Comparison of ENCODE assay signal across 11 cellular contexts in genomic region chr14:32102152-32102787, GRCh38. TPM values are rescaled to one million over a fixed set of nuclear protein-coding genes. Genes with fewer than 3 reads are reported as not detected.
DNase-seq lines count a peak whose midpoint lies in the region; ATAC-seq, FAIRE-seq and TF ChIP-seq lines count a peak whose summit lies in the region.
"Had no signal": no experiment of that assay in that cellular context is flagged by ENCODE, and none has a peak within 500 bp of the region (broad histone marks: within the 10 kb centered on the region; RNA-seq: fewer than 3 reads in every experiment).

No MANE protein-coding gene starts in this region.

- peaks cover 14% of the 10 kb centered on the region; the same call in 1 of the 2 replicates for H3K36me3 ChIP-seq in DND-41 (ENCODE audit: insufficient read depth, low read length)
- H3K36me3 ChIP-seq: ovary had no signal

- peak overlapping the region; percentile 6; the same call in 1 of the 2 replicates for H3K9ac ChIP-seq in DND-41 (ENCODE audit: low read depth, low read length)

- H3K4me3 Mint-ChIP-seq in osteocyte (ENCODE audit: unreplicated experiment): no peak overlapping the region

- H3K9me3 Mint-ChIP-seq in osteocyte (ENCODE audit: unreplicated experiment): no peaks in the 10 kb centered on the region

- H3K9me3 ChIP-seq in DND-41 (ENCODE audit: insufficient read depth, low read length, severe bottlenecking): no peaks in the 10 kb centered on the region
- H3K9me3 ChIP-seq: ovary had no signal

- TF ChIP-seq CTCF in DND-41 (IDR thresholded peaks at IDR 0.05; ENCODE audit: borderline replicate concordance, extremely low read depth, low read length, poor library complexity, severe bottlenecking) (no peak), osteocyte (IDR thresholded peaks at IDR 0.05) (no peak)

- peaks cover 79% of the 10 kb centered on the region for H3K79me2 ChIP-seq in DND-41 (ENCODE audit: insufficient read depth, low read length)

- DNase-seq in DND-41 (peak; percentile 49), MV-4-11 (lab: John Stamatoyannopoulos, UW) (no peak), urothelium cell line (ENCODE audit: low spot score) (no peak), NCI-H2171 treated with DMSO at 0.1 percent for 48 hours (lab: John Stamatoyannopoulos, UW) (no peak), osteocyte (ENCODE audit: extremely low spot score, unreplicated experiment) (no peak)
- DNase-seq in activated effector memory CD4-positive, alpha-beta T cell treated with anti-CD3 and anti-CD28 coated beads, Interleukin-2, amount 50 U/mL, for 16 hours: peak; percentile 61
- DNase-seq: amygdala, DMS79 treated with DMSO at 0.1 percent for 48 hours, ovary had no signal

- peaks cover 47% of the 10 kb centered on the region for H3K4me1 ChIP-seq in DND-41 (ENCODE audit: insufficient read depth, low read length)

- peaks cover 25% of the 10 kb centered on the region; the same call in 1 of the 2 replicates for H4K20me1 ChIP-seq in DND-41 (ENCODE audit: insufficient read depth, low read length)

- peaks cover 16% of the 10 kb centered on the region for H3K36me3 Mint-ChIP-seq in osteocyte (ENCODE audit: unreplicated experiment)

- ATAC-seq in DND-41 (ENCODE audit: insufficient read depth, low read depth) (peak; percentile 93), GM19467 (IDR thresholded peaks at IDR 0.05; ENCODE audit: unreplicated experiment) (peak; percentile 79), HG03135 (IDR thresholded peaks at IDR 0.05; ENCODE audit: unreplicated experiment) (peak; percentile 79)

- H3K4me3 ChIP-seq in DND-41 (ENCODE audit: low read depth in 1 of 2, low read length in 2 of 2): peak overlapping the region in 1 of 2 experiments; percentile 45; a peak in 2 of 4 replicates
- H3K4me3 ChIP-seq: ovary had no signal

- FAIRE-seq in urothelium cell line (lab: Jason Lieb, UNC): no peak

- no peaks in the 10 kb centered on the region for H3K27me3 ChIP-seq in DND-41 (ENCODE audit: insufficient read depth, low read length, poor library complexity)
- H3K27me3 ChIP-seq: ovary had no signal

- H3K4me2 ChIP-seq in DND-41 (ENCODE audit: insufficient read depth, low read length): peak overlapping the region; percentile 50

- H3K27me3 Mint-ChIP-seq in osteocyte (ENCODE audit: unreplicated experiment): no peaks in the 10 kb centered on the region

- no peak overlapping the region for H2AFZ ChIP-seq in DND-41 (ENCODE audit: low read depth, low read length)

- H3K4me1 Mint-ChIP-seq in osteocyte (ENCODE audit: unreplicated experiment): peaks cover 11% of the 10 kb centered on the region

- H3K27ac Mint-ChIP-seq in osteocyte (ENCODE audit: unreplicated experiment): no peak overlapping the region

- peak overlapping the region; percentile 77 for H3K27ac ChIP-seq in DND-41 (ENCODE audit: low read length)
- H3K27ac ChIP-seq: ovary had no signal

RNA-seq across cellular contexts. Expression of gene ARHGAP5, which starts 25.2 kb away (rescaled TPM):
- 83.3 and 87.1 TPM in 2 replicates for total RNA-seq in osteocyte

Comparison
In these comparisons a context has a peak if more than half of its experiments do, and no peak if none do; other contexts are left out.
1. DNase-seq: peak in DND-41 (single experiment) and activated effector memory CD4-positive, alpha-beta T cell treated with anti-CD3 and anti-CD28 coated beads, Interleukin-2, amount 50 U/mL, for 16 hours (single experiment); none in MV-4-11 (single experiment), urothelium cell line (single experiment), NCI-H2171 treated with DMSO at 0.1 percent for 48 hours (single experiment) and osteocyte (single experiment).
2. Peak in every context shown above with its lines, with median percentiles within 50 percentile points of each other: ATAC-seq.